In the genomic region with DNA sequence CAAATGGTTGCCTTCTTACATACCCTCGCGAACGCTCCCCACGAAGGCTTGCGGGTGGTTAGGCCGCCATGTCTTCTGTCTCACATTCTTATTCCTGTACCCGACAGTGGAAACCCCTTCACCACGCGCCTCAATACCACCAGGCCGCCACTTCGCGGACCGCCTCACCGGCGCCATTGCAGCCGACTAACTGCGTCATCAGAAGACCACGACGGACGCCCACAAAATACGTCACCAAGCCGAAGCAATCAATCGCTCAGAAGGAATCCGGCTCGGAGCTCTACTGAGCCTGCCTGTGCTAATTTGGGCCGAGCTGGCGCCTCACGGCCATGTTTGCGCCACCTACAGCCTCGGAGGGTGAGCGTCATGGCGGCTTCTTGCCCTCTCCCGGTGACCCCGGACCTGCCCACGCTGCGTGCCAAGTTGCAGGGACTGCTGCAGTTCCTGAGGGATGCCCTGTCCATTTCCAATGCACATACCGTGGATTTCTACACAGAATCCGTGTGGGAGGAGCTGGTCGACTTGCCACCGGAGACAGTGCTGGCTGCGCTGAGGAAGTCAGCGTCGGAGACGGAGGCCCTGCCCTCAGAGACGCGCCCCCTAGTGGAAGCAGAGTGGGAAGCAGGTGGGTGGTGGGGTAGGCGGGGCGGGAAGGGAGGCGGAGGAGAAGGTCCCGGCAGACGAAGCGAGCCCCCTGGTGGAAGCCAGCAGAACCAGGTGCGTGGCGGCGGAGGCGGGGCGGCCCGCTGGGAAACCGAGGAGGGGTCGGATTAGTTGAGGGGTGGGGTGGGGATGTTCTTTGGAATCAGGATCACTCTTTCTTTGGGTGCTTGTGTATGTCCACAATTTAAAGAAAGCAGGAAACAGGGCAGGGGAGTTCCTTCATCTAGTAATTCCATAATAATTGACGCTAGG, we compare ENCODE assay signal across 1 cellular context.
TF ChIP-seq lines count a peak whose summit lies in the region.

A gene with protein sequence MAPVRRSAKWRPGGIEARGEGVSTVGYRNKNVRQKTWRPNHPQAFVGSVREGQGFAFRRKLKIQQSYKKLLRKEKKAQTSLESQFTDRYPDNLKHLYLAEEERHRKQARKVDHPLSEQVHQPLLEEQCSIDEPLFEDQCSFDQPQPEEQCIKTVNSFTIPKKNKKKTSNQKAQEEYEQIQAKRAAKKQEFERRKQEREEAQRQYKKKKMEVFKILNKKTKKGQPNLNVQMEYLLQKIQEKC (minus strand): TSS at position 188 of the 915 bp plus-strand sequence. CDS start 11 bp downstream, at position 177.
A gene with protein sequence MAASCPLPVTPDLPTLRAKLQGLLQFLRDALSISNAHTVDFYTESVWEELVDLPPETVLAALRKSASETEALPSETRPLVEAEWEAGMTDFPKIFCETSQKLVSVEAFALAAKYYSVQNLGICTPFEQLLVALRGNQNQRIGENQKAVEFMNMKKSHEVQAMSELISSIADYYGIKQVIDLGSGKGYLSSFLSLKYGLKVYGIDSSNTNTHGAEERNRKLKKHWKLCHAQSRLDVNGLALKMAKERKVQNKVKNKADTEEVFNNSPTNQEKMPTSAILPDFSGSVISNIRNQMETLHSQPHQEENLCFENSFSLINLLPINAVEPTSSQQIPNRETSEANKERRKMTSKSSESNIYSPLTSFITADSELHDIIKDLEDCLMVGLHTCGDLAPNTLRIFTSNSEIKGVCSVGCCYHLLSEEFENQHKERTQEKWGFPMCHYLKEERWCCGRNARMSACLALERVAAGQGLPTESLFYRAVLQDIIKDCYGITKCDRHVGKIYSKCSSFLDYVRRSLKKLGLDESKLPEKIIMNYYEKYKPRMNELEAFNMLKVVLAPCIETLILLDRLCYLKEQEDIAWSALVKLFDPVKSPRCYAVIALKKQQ (plus strand): TSS at position 330 of the 915 bp plus-strand sequence. CDS start 37 bp downstream, at position 367.

TF ChIP-seq in K562, 482 proteins besides CTCF, POLR2A, EP300 and RAD21 (continued from another document and continues in another):
- TF ChIP-seq, protein P1, sequence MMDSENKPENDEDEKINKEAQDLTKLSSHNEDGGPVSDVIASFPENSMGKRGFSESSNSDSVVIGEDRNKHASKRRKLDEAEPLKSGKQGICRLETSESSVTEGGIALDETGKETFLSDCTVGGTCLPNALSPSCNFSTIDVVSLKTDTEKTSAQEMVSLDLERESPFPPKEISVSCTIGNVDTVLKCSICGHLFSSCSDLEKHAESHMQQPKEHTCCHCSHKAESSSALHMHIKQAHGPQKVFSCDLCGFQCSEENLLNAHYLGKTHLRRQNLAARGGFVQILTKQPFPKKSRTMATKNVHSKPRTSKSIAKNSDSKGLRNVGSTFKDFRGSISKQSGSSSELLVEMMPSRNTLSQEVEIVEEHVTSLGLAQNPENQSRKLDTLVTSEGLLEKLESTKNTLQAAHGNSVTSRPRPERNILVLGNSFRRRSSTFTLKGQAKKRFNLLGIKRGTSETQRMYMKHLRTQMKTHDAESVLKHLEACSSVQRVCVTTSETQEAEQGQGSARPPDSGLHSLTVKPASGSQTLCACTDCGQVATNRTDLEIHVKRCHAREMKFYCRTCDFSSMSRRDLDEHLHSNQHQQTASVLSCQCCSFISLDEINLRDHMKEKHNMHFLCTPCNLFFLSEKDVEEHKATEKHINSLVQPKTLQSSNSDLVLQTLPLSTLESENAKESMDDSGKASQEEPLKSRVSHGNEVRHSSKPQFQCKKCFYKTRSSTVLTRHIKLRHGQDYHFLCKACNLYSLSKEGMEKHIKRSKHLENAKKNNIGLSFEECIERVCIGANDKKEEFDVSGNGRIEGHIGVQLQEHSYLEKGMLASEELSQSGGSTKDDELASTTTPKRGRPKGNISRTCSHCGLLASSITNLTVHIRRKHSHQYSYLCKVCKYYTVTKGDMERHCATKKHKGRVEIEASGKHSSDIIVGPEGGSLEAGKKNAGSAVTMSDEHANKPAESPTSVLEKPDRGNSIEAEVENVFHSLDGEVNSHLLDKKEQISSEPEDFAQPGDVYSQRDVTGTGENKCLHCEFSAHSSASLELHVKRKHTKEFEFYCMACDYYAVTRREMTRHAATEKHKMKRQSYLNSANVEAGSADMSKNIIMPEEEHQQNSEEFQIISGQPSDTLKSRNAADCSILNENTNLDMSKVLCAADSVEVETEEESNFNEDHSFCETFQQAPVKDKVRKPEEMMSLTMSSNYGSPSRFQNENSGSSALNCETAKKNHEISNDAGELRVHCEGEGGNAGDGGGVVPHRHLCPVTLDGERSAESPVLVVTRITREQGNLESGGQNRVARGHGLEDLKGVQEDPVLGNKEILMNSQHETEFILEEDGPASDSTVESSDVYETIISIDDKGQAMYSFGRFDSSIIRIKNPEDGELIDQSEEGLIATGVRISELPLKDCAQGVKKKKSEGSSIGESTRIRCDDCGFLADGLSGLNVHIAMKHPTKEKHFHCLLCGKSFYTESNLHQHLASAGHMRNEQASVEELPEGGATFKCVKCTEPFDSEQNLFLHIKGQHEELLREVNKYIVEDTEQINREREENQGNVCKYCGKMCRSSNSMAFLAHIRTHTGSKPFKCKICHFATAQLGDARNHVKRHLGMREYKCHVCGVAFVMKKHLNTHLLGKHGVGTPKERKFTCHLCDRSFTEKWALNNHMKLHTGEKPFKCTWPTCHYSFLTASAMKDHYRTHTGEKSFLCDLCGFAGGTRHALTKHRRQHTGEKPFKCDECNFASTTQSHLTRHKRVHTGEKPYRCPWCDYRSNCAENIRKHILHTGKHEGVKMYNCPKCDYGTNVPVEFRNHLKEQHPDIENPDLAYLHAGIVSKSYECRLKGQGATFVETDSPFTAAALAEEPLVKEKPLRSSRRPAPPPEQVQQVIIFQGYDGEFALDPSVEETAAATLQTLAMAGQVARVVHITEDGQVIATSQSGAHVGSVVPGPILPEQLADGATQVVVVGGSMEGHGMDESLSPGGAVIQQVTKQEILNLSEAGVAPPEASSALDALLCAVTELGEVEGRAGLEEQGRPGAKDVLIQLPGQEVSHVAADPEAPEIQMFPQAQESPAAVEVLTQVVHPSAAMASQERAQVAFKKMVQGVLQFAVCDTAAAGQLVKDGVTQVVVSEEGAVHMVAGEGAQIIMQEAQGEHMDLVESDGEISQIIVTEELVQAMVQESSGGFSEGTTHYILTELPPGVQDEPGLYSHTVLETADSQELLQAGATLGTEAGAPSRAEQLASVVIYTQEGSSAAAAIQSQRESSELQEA (IDR thresholded peaks at IDR 0.05; ENCODE audit: low read depth): no peak
- TF ChIP-seq KLF1 (tag; IDR thresholded peaks at IDR 0.05): no peak
- TF ChIP-seq POU5F1 (IDR thresholded peaks at IDR 0.05; ENCODE audit: borderline replicate concordance, low read depth, low read length, partially characterized antibody): peak; percentile 58
- TF ChIP-seq MEF2A (IDR thresholded peaks at IDR 0.05; ENCODE audit: control insufficient read depth, low read depth, low read length): peak; percentile 99
- peak; percentile 88 for TF ChIP-seq ZBTB7A (IDR thresholded peaks at IDR 0.05; ENCODE audit: borderline replicate concordance, control insufficient read depth, low read depth, low read length)
- TF ChIP-seq NONO (IDR thresholded peaks at IDR 0.05; ENCODE audit: low read depth in 2 of 2, low read length in 1 of 2): 0 out of 4 replicates have a peak, but pooled peaks of 1 of the 2 experiments have one; percentile 8
- TF ChIP-seq SMAD4 (CRISPR knock-in tag; conservative IDR thresholded peaks at IDR 0.05): peak; percentile 81
- no peak for TF ChIP-seq HDAC6 (IDR thresholded peaks at IDR 0.05; ENCODE audit: low read depth, low read length)
- TF ChIP-seq FOXA3 (CRISPR knock-in tag; conservative IDR thresholded peaks at IDR 0.05 in 1 of 2, IDR thresholded peaks at IDR 0.05 in 1 of 2): peak in 1 of 2 experiments; percentile 71; a peak in 2 of 4 replicates
- TF ChIP-seq ASH1L (IDR thresholded peaks at IDR 0.05; ENCODE audit: borderline replicate concordance, low read depth, partially characterized antibody): no peak
- no peak for TF ChIP-seq ZNF239 (CRISPR knock-in tag; IDR thresholded peaks at IDR 0.05)
- 0 out of 2 replicates have a peak, but pooled peaks have one; percentile 61 for TF ChIP-seq MYNN (IDR thresholded peaks at IDR 0.05)
- no peak for TF ChIP-seq MYNN (CRISPR knock-in tag; IDR thresholded peaks at IDR 0.05)
- peak; percentile 74 for TF ChIP-seq HNRNPLL (IDR thresholded peaks at IDR 0.05; ENCODE audit: low read depth, low read length, poor library complexity, severe bottlenecking)
- TF ChIP-seq, protein P2, sequence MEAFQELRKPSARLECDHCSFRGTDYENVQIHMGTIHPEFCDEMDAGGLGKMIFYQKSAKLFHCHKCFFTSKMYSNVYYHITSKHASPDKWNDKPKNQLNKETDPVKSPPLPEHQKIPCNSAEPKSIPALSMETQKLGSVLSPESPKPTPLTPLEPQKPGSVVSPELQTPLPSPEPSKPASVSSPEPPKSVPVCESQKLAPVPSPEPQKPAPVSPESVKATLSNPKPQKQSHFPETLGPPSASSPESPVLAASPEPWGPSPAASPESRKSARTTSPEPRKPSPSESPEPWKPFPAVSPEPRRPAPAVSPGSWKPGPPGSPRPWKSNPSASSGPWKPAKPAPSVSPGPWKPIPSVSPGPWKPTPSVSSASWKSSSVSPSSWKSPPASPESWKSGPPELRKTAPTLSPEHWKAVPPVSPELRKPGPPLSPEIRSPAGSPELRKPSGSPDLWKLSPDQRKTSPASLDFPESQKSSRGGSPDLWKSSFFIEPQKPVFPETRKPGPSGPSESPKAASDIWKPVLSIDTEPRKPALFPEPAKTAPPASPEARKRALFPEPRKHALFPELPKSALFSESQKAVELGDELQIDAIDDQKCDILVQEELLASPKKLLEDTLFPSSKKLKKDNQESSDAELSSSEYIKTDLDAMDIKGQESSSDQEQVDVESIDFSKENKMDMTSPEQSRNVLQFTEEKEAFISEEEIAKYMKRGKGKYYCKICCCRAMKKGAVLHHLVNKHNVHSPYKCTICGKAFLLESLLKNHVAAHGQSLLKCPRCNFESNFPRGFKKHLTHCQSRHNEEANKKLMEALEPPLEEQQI (IDR thresholded peaks at IDR 0.05): peak; percentile 93
- peak; percentile 25 for TF ChIP-seq ZFP36 (IDR thresholded peaks at IDR 0.05; ENCODE audit: low read depth, low read length, partially characterized antibody)
- TF ChIP-seq MEIS2 (IDR thresholded peaks at IDR 0.05; ENCODE audit: partially characterized antibody): no peak
- TF ChIP-seq ZZZ3 (IDR thresholded peaks at IDR 0.05): peak; percentile 93
- TF ChIP-seq ZNF121 (CRISPR knock-in tag; conservative IDR thresholded peaks at IDR 0.05): no peak
- TF ChIP-seq THRAP3 (IDR thresholded peaks at IDR 0.05; ENCODE audit: borderline replicate concordance): peak; percentile 81; the same call in 1 of the 2 replicates
- no peak for TF ChIP-seq ZNF133 (CRISPR knock-in tag; IDR thresholded peaks at IDR 0.05)
- no peak for TF ChIP-seq ZNF384 (IDR thresholded peaks at IDR 0.05; ENCODE audit: low read depth, low read length)
- TF ChIP-seq ZNF436 (CRISPR knock-in tag; IDR thresholded peaks at IDR 0.05): no peak
- TF ChIP-seq DIDO1 (tag; IDR thresholded peaks at IDR 0.05; ENCODE audit: low read depth): peak; percentile 97
- peak; percentile 95 for TF ChIP-seq RNF2 (IDR thresholded peaks at IDR 0.05)
- TF ChIP-seq, protein P3, sequence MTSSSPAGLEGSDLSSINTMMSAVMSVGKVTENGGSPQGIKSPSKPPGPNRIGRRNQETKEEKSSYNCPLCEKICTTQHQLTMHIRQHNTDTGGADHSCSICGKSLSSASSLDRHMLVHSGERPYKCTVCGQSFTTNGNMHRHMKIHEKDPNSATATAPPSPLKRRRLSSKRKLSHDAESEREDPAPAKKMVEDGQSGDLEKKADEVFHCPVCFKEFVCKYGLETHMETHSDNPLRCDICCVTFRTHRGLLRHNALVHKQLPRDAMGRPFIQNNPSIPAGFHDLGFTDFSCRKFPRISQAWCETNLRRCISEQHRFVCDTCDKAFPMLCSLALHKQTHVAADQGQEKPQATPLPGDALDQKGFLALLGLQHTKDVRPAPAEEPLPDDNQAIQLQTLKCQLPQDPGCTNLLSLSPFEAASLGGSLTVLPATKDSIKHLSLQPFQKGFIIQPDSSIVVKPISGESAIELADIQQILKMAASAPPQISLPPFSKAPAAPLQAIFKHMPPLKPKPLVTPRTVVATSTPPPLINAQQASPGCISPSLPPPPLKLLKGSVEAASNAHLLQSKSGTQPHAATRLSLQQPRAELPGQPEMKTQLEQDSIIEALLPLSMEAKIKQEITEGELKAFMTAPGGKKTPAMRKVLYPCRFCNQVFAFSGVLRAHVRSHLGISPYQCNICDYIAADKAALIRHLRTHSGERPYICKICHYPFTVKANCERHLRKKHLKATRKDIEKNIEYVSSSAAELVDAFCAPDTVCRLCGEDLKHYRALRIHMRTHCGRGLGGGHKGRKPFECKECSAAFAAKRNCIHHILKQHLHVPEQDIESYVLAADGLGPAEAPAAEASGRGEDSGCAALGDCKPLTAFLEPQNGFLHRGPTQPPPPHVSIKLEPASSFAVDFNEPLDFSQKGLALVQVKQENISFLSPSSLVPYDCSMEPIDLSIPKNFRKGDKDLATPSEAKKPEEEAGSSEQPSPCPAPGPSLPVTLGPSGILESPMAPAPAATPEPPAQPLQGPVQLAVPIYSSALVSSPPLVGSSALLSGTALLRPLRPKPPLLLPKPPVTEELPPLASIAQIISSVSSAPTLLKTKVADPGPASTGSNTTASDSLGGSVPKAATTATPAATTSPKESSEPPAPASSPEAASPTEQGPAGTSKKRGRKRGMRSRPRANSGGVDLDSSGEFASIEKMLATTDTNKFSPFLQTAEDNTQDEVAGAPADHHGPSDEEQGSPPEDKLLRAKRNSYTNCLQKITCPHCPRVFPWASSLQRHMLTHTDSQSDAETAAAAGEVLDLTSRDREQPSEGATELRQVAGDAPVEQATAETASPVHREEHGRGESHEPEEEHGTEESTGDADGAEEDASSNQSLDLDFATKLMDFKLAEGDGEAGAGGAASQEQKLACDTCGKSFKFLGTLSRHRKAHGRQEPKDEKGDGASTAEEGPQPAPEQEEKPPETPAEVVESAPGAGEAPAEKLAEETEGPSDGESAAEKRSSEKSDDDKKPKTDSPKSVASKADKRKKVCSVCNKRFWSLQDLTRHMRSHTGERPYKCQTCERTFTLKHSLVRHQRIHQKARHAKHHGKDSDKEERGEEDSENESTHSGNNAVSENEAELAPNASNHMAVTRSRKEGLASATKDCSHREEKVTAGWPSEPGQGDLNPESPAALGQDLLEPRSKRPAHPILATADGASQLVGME (CRISPR knock-in tag; IDR thresholded peaks at IDR 0.05): no peak
- peak; percentile 66; the same call in 1 of the 2 replicates for TF ChIP-seq ZKSCAN1 (IDR thresholded peaks at IDR 0.05; ENCODE audit: low read depth, low read length)
- no peak for TF ChIP-seq NR1H2 (CRISPR knock-in tag; IDR thresholded peaks at IDR 0.05)
- no peak for TF ChIP-seq ZNF780A (CRISPR knock-in tag; IDR thresholded peaks at IDR 0.05)
- no peak for TF ChIP-seq COPS2 (conservative IDR thresholded peaks at IDR 0.05)
- 0 out of 2 replicates have a peak, but pooled peaks have one; percentile 68 for TF ChIP-seq NR2F6 (CRISPR knock-in tag; IDR thresholded peaks at IDR 0.05)
- TF ChIP-seq HDAC2 (IDR thresholded peaks at IDR 0.05): peak; percentile 80
- no peak for TF ChIP-seq ZNF184 (CRISPR knock-in tag; IDR thresholded peaks at IDR 0.05)
- peak; percentile 64 to 89 for TF ChIP-seq MAZ (CRISPR knock-in tag; conservative IDR thresholded peaks at IDR 0.05 in 1 of 2, IDR thresholded peaks at IDR 0.05 in 1 of 2)
- TF ChIP-seq CREM (IDR thresholded peaks at IDR 0.05; ENCODE audit: low read depth): peak; percentile 100
- TF ChIP-seq CREBBP (IDR thresholded peaks at IDR 0.05; ENCODE audit: low read depth, low read length): no peak
- TF ChIP-seq TCF3 (CRISPR knock-in tag; IDR thresholded peaks at IDR 0.05): no peak; the same call in 1 of the 2 replicates
- peak; percentile 100 for TF ChIP-seq MTA1 (IDR thresholded peaks at IDR 0.05; ENCODE audit: borderline replicate concordance)
- peak; percentile 96 for TF ChIP-seq POLR2G (IDR thresholded peaks at IDR 0.05; ENCODE audit: low read depth, low read length)
- TF ChIP-seq HNRNPH1 (optimal IDR thresholded peaks at IDR 0.05; ENCODE audit: low read depth, low read length): no peak
- TF ChIP-seq NEUROD1 (IDR thresholded peaks at IDR 0.05; ENCODE audit: borderline replicate concordance, low read depth, low read length, partially characterized antibody): peak; percentile 91
- TF ChIP-seq OTX1 (CRISPR knock-in tag; IDR thresholded peaks at IDR 0.05): no peak
